Comparison of ENCODE assay signal across 19 cellular contexts in the genomic region with DNA sequence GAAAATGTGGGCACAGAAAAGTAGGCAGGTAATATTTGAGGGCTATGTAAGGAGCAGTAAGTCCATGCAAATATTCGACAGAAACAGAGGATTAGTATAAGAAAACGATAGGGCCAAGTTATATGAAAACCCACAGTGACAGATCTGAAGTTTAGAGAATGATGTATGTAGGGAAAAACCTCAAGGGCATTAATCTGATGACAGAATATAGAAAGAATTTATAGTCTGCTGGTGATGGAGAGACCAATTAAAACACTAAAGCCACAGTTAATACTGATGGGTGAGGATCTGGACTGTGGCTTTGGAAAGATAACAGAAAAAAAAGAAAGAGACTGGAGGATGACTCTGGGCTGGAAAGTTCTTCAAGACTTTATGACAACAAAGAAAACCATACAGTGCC.
DNase-seq lines count a peak whose midpoint lies in the region; ATAC-seq and TF ChIP-seq lines count a peak whose summit lies in the region.
"Had no signal": no experiment of that assay in that cellular context is flagged by ENCODE, and none has a peak within 500 bp of the region (broad histone marks: within the 10 kb centered on the region; RNA-seq: fewer than 3 reads in every experiment).

No MANE protein-coding gene starts in this region.

- ATAC-seq in T-helper 17 cell (no peak), GM18907 (IDR thresholded peaks at IDR 0.05; ENCODE audit: unreplicated experiment) (no peak)

- H3K36me3 Mint-ChIP-seq in neural crest cell (ENCODE audit: low read depth) (no peaks in the 10 kb centered on the region), T-helper 17 cell (ENCODE audit: low read depth) (no peaks in the 10 kb centered on the region)

- H3K4me3 ChIP-seq in epithelial cell of esophagus (ENCODE audit: low read length): no peak overlapping the region
- H3K4me3 ChIP-seq: Peyer's patch had no signal

- H3K9me3 Mint-ChIP-seq in neural crest cell: no peaks in the 10 kb centered on the region
- H3K9me3 Mint-ChIP-seq: activated T-cell treated with anti-CD3 and anti-CD28 coated beads, Interleukin-2, amount 50 U/mL, for 24 hours; dendritic cell treated with granulocyte-macrophage colony-stimulating factor and Interleukin-4, amounts not matched to agents 40 ng/mL and 50 ng/mL, for 4 days had no signal

- H3K4me3 Mint-ChIP-seq in neural crest cell (no peak overlapping the region), T-helper 17 cell (no peak overlapping the region)
- H3K4me3 Mint-ChIP-seq: activated T-cell treated with anti-CD3 and anti-CD28 coated beads, Interleukin-2, amount 50 U/mL, for 24 hours; dendritic cell treated with granulocyte-macrophage colony-stimulating factor and Interleukin-4, amounts not matched to agents 40 ng/mL and 50 ng/mL, for 4 days had no signal

- H3K9me3 ChIP-seq in T-helper 17 cell (ENCODE audit: control insufficient read depth, low read length, poor library complexity, severe bottlenecking): no peaks in the 10 kb centered on the region
- H3K9me3 ChIP-seq: BE2C, Peyer's patch had no signal

- no peak for TF ChIP-seq CTCF in epithelial cell of esophagus (IDR thresholded peaks at IDR 0.05; ENCODE audit: insufficient read depth, low read depth, low read length, missing control alignments)
- no peak for TF ChIP-seq CTCF in neural crest cell (conservative IDR thresholded peaks at IDR 0.05)

- peaks cover 5% of the 10 kb centered on the region for H3K4me1 Mint-ChIP-seq in neural crest cell
- H3K4me1 Mint-ChIP-seq in T-helper 17 cell: no peaks in the 10 kb centered on the region

- H3K27me3 Mint-ChIP-seq in neural crest cell (ENCODE audit: low read depth) (no peaks in the 10 kb centered on the region), T-helper 17 cell (peaks cover 26% of the 10 kb centered on the region)
- H3K27me3 Mint-ChIP-seq: dendritic cell treated with granulocyte-macrophage colony-stimulating factor and Interleukin-4, amounts not matched to agents 40 ng/mL and 50 ng/mL, for 4 days had no signal

- H3K27ac Mint-ChIP-seq in neural crest cell (ENCODE audit: unreplicated experiment): peak overlapping the region; percentile 3
- no peak overlapping the region for H3K27ac Mint-ChIP-seq in T-helper 17 cell
- H3K27ac Mint-ChIP-seq: activated T-cell treated with anti-CD3 and anti-CD28 coated beads, Interleukin-2, amount 50 U/mL, for 24 hours; dendritic cell treated with granulocyte-macrophage colony-stimulating factor and Interleukin-4, amounts not matched to agents 40 ng/mL and 50 ng/mL, for 4 days had no signal

- DNase-seq in COLO829 (ENCODE audit: low spot score) (peak; percentile 60), LoVo (ENCODE audit: low spot score) (peak; percentile 37), epithelial cell of esophagus (ENCODE audit: low read depth) (peak; percentile 28), neural crest cell (ENCODE audit: low read depth, low spot score) (no peak), RPMI8226 (no peak), T-helper 17 cell (no peak)
- DNase-seq in activated CD4-positive, alpha-beta T cell treated with anti-CD3 and anti-CD28 coated beads, Interleukin-2, amount 50 U/mL, for 4 hours: no peak
- DNase-seq: activated CD4-positive, alpha-beta T cell treated with anti-CD3 and anti-CD28 coated beads for 48 hours; activated T-cell treated with anti-CD3 and anti-CD28 coated beads, Interleukin-2, amount 50 U/mL, for 24 hours; BE2C; DND-41; KBM-7; NCI-H1694 treated with DMSO at 0.1 percent for 48 hours; NCI-H69; Peyer's patch; stimulated activated CD4-positive, alpha-beta T cell treated with anti-CD3 and anti-CD28 coated beads, Interleukin-2, amount 100 ng/mL, for 24 hours; stimulated activated CD8-positive, alpha-beta memory T cell treated with anti-CD3 and anti-CD28 coated beads, Interleukin-4, amount 100 ng/mL, for 48 hours had no signal

Comparison
In these comparisons a context has a peak if more than half of its experiments do, and no peak if none do; other contexts are left out.
1. DNase-seq: peak in COLO829 (single experiment), LoVo (single experiment) and epithelial cell of esophagus (single experiment); none in neural crest cell (single experiment), RPMI8226 (single experiment), activated CD4-positive, alpha-beta T cell treated with anti-CD3 and anti-CD28 coated beads, Interleukin-2, amount 50 U/mL, for 4 hours (0 of 2) and T-helper 17 cell (0 of 3).